In genomic region chr17:40363480-40363838, GRCh38 we compare ENCODE assay signal across 8 cellular contexts. TPM values are rescaled to one million over a fixed set of nuclear protein-coding genes. Genes with fewer than 3 reads are reported as not detected.
DNase-seq lines count a peak whose midpoint lies in the region; ATAC-seq and TF ChIP-seq lines count a peak whose summit lies in the region.

No MANE protein-coding gene starts in this region.

- intact Hi-C loops in OCI-LY7 (cut with micrococcal nuclease; ENCODE audit: unreplicated experiment): no loop called here

- no peak overlapping the region; the same call in 1 of the 2 replicates for H3K4me2 ChIP-seq in OCI-LY7 (ENCODE audit: low read length)

- CTCF ChIA-PET in OCI-LY7 (lab: Charles Lee; ENCODE audit: unreplicated experiment): no interaction called here

- H3K4me1 ChIP-seq in ES-I3 (ENCODE audit: insufficient read depth, low read length) (peaks cover 11% of the 10 kb centered on the region), neutrophil (ENCODE audit: control insufficient read depth in 1 of 2, insufficient read depth in 1 of 2, low read depth in 1 of 2, low read length in 1 of 2) (peaks cover 15 to 23% of the 10 kb centered on the region in 2 experiments), OCI-LY7 (ENCODE audit: insufficient read depth, low read length, poor library complexity, severe bottlenecking) (peaks cover 4% of the 10 kb centered on the region)

- H3K9me3 ChIP-seq in ES-I3 (ENCODE audit: control insufficient read depth, insufficient read depth, low read length) (no peaks in the 10 kb centered on the region), neutrophil (no peaks in the 10 kb centered on the region), OCI-LY7 (ENCODE audit: low read length) (no peaks in the 10 kb centered on the region)

- H3K4me3 ChIP-seq in neutrophil (ENCODE audit: low read depth in 1 of 2, low read length in 1 of 2) (peak overlapping the region; percentile 43 to 55), OCI-LY7 (ENCODE audit: low read depth, low read length, poor library complexity, severe bottlenecking) (no peak overlapping the region)

- H3K9ac ChIP-seq in ES-I3 (ENCODE audit: low read depth, low read length): peak overlapping the region; percentile 62; the same call in 1 of the 2 replicates

- H3K27ac ChIP-seq in neutrophil (no peak overlapping the region), OCI-LY7 (ENCODE audit: low read depth, low read length, poor library complexity, severe bottlenecking) (no peak overlapping the region)

- no TSS peak for BruUV-seq in OCI-LY7 (replicated peaks; lab: Mats Ljungman, UMichigan)

- H3K36me3 ChIP-seq in ES-I3 (ENCODE audit: insufficient read depth, low read length) (no peaks in the 10 kb centered on the region), neutrophil (no peaks in the 10 kb centered on the region), OCI-LY7 (ENCODE audit: insufficient read depth, low read length) (no peaks in the 10 kb centered on the region)

- in situ Hi-C loops in GM13977 (cut with MboI; ENCODE audit: low pct_unique_long_range_greater_than_20kb, low sequenced_read_pairs, unreplicated experiment): loop anchor here (10.0 kb wide), 1 partner anchor 171 kb away; no protein-coding TSS in a partner anchor

- ATAC-seq in HG03280 (IDR thresholded peaks at IDR 0.05; ENCODE audit: unreplicated experiment) (no peak), HG02623 (IDR thresholded peaks at IDR 0.05; ENCODE audit: unreplicated experiment) (no peak)

- H2AFZ ChIP-seq in OCI-LY7 (ENCODE audit: low read length): no peak overlapping the region

- H3K27me3 ChIP-seq in neutrophil: peaks cover 76% of the 10 kb centered on the region

- TF ChIP-seq CTCF in neutrophil (IDR thresholded peaks at IDR 0.05) (no peak), OCI-LY7 (conservative IDR thresholded peaks at IDR 0.05; ENCODE audit: low read length) (no peak), GM13977 (IDR thresholded peaks at IDR 0.05; ENCODE audit: extremely low read depth, insufficient read depth, missing control alignments) (no peak)

- H4K20me1 ChIP-seq in OCI-LY7 (ENCODE audit: insufficient read depth, low read length): no peaks in the 10 kb centered on the region

- POLR2A ChIA-PET in OCI-LY7 (lab: Charles Lee): no interaction called here

- DNase-seq in NCI-H2227 treated with DMSO at 0.1 percent for 48 hours (lab: John Stamatoyannopoulos, UW) (peak; percentile 12), epidermal melanocyte (ENCODE audit: insufficient read length, low spot score) (peak; percentile 16), OCI-LY7 (ENCODE audit: low spot score) (no peak), GM13977 (ENCODE audit: low spot score) (no peak)

- no peaks in the 10 kb centered on the region for H3K9me2 ChIP-seq in OCI-LY7 (ENCODE audit: insufficient read depth, low read length)

- H3K79me2 ChIP-seq in OCI-LY7 (ENCODE audit: insufficient read depth, low read depth, low read length): no peaks in the 10 kb centered on the region

RNA-seq across cellular contexts. Expression of gene GJD3, which starts 1.1 kb away (rescaled TPM):
- not detected in 2 replicates for total RNA-seq in OCI-LY7 (2014; rRNA removed; shearing (Covaris generic))
- total RNA-seq in OCI-LY7 (2022): not detected in 2 replicates

RNA-seq across cellular contexts. Expression of gene TOP2A, which starts 54.2 kb away (rescaled TPM):
- total RNA-seq in OCI-LY7 (2014; rRNA removed; shearing (Covaris generic)): 293 and 303 TPM in 2 replicates
- 340 and 442 TPM in 2 replicates for total RNA-seq in OCI-LY7 (2022)

RNA-seq across cellular contexts. Expression of gene RARA, which starts 54.5 kb away (rescaled TPM):
- 3.1 and 5.7 TPM in 2 replicates for total RNA-seq in OCI-LY7 (2014; rRNA removed; shearing (Covaris generic))
- total RNA-seq in OCI-LY7 (2022): 8.0 and 8.6 TPM in 2 replicates

Comparison
In these comparisons a context has a peak if more than half of its experiments do, and no peak if none do; other contexts are left out.
1. DNase-seq: peak in NCI-H2227 treated with DMSO at 0.1 percent for 48 hours (single experiment) and epidermal melanocyte (single experiment); none in OCI-LY7 (single experiment) and GM13977 (single experiment).